23 cellular contexts compared by ENCODE assay signal in the genomic region with DNA sequence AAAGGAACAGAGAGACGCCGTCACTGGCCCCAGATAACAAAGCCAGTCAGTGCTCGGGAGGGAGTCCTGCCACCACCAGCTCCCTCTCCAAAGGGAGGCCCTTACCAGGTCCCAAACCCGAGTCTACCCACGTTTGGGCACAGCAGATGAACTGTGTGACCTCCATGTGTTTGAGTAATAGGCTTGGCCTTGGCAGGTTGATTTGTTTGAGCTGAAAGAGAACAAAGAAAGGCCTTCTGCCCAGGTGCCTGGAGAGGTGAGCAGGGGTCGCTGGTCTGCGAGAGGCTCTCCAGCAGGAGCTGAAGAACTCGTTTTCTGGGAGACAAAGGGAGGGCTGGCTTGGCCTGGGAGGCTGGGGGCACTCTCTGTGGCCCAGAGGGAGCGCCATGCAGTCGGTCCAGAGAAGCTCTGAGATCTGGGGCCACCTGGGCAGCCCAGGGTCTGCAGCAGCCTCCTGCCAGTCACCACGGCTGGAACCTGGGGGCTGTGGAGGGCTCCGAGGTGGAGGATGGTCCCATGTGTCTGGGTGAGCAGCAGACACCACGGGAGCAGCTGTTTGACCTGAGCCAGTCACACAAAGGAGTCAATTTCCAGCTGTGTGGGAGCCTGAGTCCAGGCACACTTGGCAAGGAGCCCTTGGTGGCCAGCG.
DNase-seq lines count a peak whose midpoint lies in the region; ATAC-seq and TF ChIP-seq lines count a peak whose summit lies in the region.
"Had no signal": no experiment of that assay in that cellular context is flagged by ENCODE, and none has a peak within 500 bp of the region (broad histone marks: within the 10 kb centered on the region; RNA-seq: fewer than 3 reads in every experiment).

No MANE protein-coding gene starts in this region.

- H3K27ac ChIP-seq in caudate nucleus (ENCODE audit: low read depth, low read length) (peak overlapping the region; percentile 65), liver (ENCODE audit: low read depth in 1 of 2, low read length in 2 of 2) (no peak overlapping the region), parathyroid adenoma (no peak overlapping the region), esophagus muscularis mucosa (replicated peaks in 1 of 4) (no peak overlapping the region), right atrium auricular region (no peak overlapping the region)
- H3K27ac ChIP-seq: gastrocnemius medialis, hepatocyte, left ventricle myocardium inferior, prostate gland, SJCRH30, skin epidermis had no signal

- H3K9me3 ChIP-seq in liver (ENCODE audit: control insufficient read depth in 4 of 4, low read length in 3 of 4) (no peaks in the 10 kb centered on the region), parathyroid adenoma (ENCODE audit: control insufficient read depth, low read length) (no peaks in the 10 kb centered on the region), esophagus muscularis mucosa (no peaks in the 10 kb centered on the region), right atrium auricular region (peaks cover 0 to 3% of the 10 kb centered on the region in 2 donors)
- H3K9me3 ChIP-seq: gastrocnemius medialis, left ventricle myocardium inferior, prostate gland, SJCRH30 had no signal

- TF ChIP-seq CTCF in liver (IDR thresholded peaks at IDR 0.05; ENCODE audit: low read depth, low read length, missing input control) (no peak), parathyroid adenoma (IDR thresholded peaks at IDR 0.05) (no peak), esophagus muscularis mucosa (IDR thresholded peaks at IDR 0.05) (no peak), right atrium auricular region (IDR thresholded peaks at IDR 0.05) (no peak)

- WGBS in liver = 44% methylated on average over 14 of the region's 14 CpGs
- WGBS in esophagus muscularis mucosa = 55% methylated on average over 12 of the region's 14 CpGs

- no peak for TF ChIP-seq EP300 in esophagus muscularis mucosa (IDR thresholded peaks at IDR 0.05)

- DNase-seq in ELF-1 (ENCODE audit: low read depth, low spot score) = peak; percentile 44
- DNase-seq in caudate nucleus (lab: John Stamatoyannopoulos, UW) = peak in 14 of 61 donors; percentile 5 to 67 (median 26)
- DNase-seq in esophagus muscularis mucosa (ENCODE audit: extremely low spot score) = no peak
- no peak for DNase-seq in GDM1 (lab: John Stamatoyannopoulos, UW)
- DNase-seq in right atrium auricular region (ENCODE audit: low spot score) = no peak
- DNase-seq: activated CD4-positive, alpha-beta T cell treated with anti-CD3 and anti-CD28 coated beads for 1 hour; activated CD8-positive, alpha-beta T cell treated with anti-CD3 and anti-CD28 coated beads, Interleukin-2, amount 10 ng/mL, durations not matched to agents 7 days and 5 days; CD8-positive, alpha-beta T cell; gastrocnemius medialis; left ventricle myocardium inferior; NCI-H1694; NCI-H526 treated with DMSO at 0.1 percent for 48 hours; nephron progenitor cell; SJCRH30; stimulated activated CD4-positive, alpha-beta T cell treated with anti-CD3 and anti-CD28 coated beads, Interleukin-2, amount 100 ng/mL, for 24 hours; T-helper 1 cell; trophoblast cell had no signal

- ATAC-seq in GM18502 (IDR thresholded peaks at IDR 0.05; ENCODE audit: poor library complexity, unreplicated experiment) = no peak
- ATAC-seq: activated CD8-positive, alpha-beta T cell treated with anti-CD3 and anti-CD28 coated beads, Interleukin-2, amount 10 ng/mL, durations not matched to agents 7 days and 5 days; CD8-positive, alpha-beta T cell; gastrocnemius medialis had no signal

- H3K27me3 ChIP-seq in liver (ENCODE audit: control insufficient read depth in 4 of 4, insufficient read depth in 4 of 4, low read length in 3 of 4) (no peaks in the 10 kb centered on the region), parathyroid adenoma (ENCODE audit: control insufficient read depth, insufficient read depth, low read length) (no peaks in the 10 kb centered on the region), esophagus muscularis mucosa (peaks cover 0 to 23% (median 0%) of the 10 kb centered on the region in 4 donors), right atrium auricular region (no peaks in the 10 kb centered on the region)
- H3K27me3 ChIP-seq: gastrocnemius medialis, hepatocyte had no signal

- H3K36me3 ChIP-seq in liver (ENCODE audit: control insufficient read depth in 4 of 4, insufficient read depth in 3 of 4, low read depth in 1 of 4, low read length in 3 of 4) = no peaks in the 10 kb centered on the region
- H3K36me3 ChIP-seq in parathyroid adenoma (ENCODE audit: control insufficient read depth, insufficient read depth, low read length) = no peaks in the 10 kb centered on the region
- no peaks in the 10 kb centered on the region for H3K36me3 ChIP-seq in esophagus muscularis mucosa
- no peaks in the 10 kb centered on the region for H3K36me3 ChIP-seq in right atrium auricular region
- H3K36me3 ChIP-seq: gastrocnemius medialis, left ventricle myocardium inferior, prostate gland, SJCRH30 had no signal

- H3K4me3 ChIP-seq in liver (ENCODE audit: low read depth in 1 of 3, low read length in 3 of 3) (no peak overlapping the region), parathyroid adenoma (ENCODE audit: low read depth, low read length) (no peak overlapping the region), esophagus muscularis mucosa (no peak overlapping the region), right atrium auricular region (no peak overlapping the region)
- H3K4me3 ChIP-seq: gastrocnemius medialis, hepatocyte, left ventricle myocardium inferior, prostate gland, SJCRH30, skin epidermis had no signal

- H3K4me1 ChIP-seq in liver (ENCODE audit: control insufficient read depth in 4 of 4, insufficient read depth in 4 of 4, low read length in 3 of 4) (peaks cover 0 to 2% (median 0%) of the 10 kb centered on the region in 4 donors), parathyroid adenoma (no peaks in the 10 kb centered on the region), esophagus muscularis mucosa (no peaks in the 10 kb centered on the region), right atrium auricular region (no peaks in the 10 kb centered on the region)
- H3K4me1 ChIP-seq: gastrocnemius medialis, left ventricle myocardium inferior, prostate gland, SJCRH30 had no signal

- TF ChIP-seq POLR2A in esophagus muscularis mucosa (IDR thresholded peaks at IDR 0.05; ENCODE audit: low read depth) = no peak

- H2AFZ ChIP-seq in parathyroid adenoma = peak overlapping the region; percentile 18
- H2AFZ ChIP-seq: hepatocyte had no signal

- intact Hi-C loops in esophagus muscularis mucosa (cut with DNase I) = no loop called here

- TF ChIP-seq RAD21 in liver (IDR thresholded peaks at IDR 0.05) = no peak

- H3K4me2 ChIP-seq in parathyroid adenoma (ENCODE audit: low read length) = no peak overlapping the region
- H3K4me2 ChIP-seq: hepatocyte had no signal

- H3K9ac ChIP-seq in liver (ENCODE audit: low read depth in 1 of 2, low read length in 2 of 2) (no peak overlapping the region), parathyroid adenoma (no peak overlapping the region)

- no peaks in the 10 kb centered on the region for H3K79me2 ChIP-seq in parathyroid adenoma
- H3K79me2 ChIP-seq: hepatocyte had no signal

TF ChIP-seq in liver, 16 proteins besides CTCF, POLR2A, EP300 and RAD21:
- peak; percentile 50 to 66 for TF ChIP-seq RXRA (IDR thresholded peaks at IDR 0.05)
- TF ChIP-seq GABPA (IDR thresholded peaks at IDR 0.05 in 1 of 2, conservative IDR thresholded peaks at IDR 0.05 in 1 of 2) = no peak
- TF ChIP-seq HNF4A (conservative IDR thresholded peaks at IDR 0.05) = peak in 1 of 2 donors; percentile 31
